18 cellular contexts compared by ENCODE assay signal in genomic region chr5:19615661-19616060, GRCh38.
"Had no signal": no experiment of that assay in that cellular context is flagged by ENCODE, and none has a peak within 500 bp of the region (broad histone marks: within the 10 kb centered on the region; RNA-seq: fewer than 3 reads in every experiment).

No MANE protein-coding gene starts in this region.

- H3K36me3 Mint-ChIP-seq: mesothelial cell of epicardium; natural killer cell treated with Interleukin-12 subunit alpha and Interleukin-12 subunit beta and Interleukin-15 and Interleukin-18, amount 100 ng/mL, for 72 hours; neural progenitor cell had no signal

- H3K4me1 Mint-ChIP-seq: mesothelial cell of epicardium, neural progenitor cell had no signal

- H3K4me2 ChIP-seq: neural progenitor cell had no signal

- H3K27ac ChIP-seq: dorsolateral prefrontal cortex, gastrocnemius medialis, heart right ventricle, neural progenitor cell, ovary, right atrium auricular region had no signal

- DNase-seq: cortex of kidney; dorsolateral prefrontal cortex; effector CD8-positive, alpha-beta T cell; gastrocnemius medialis; heart right ventricle; hypothalamus; kidney glomerular epithelial cell; nucleus accumbens; ovary; small intestine; stimulated activated CD4-positive, alpha-beta T cell treated with anti-CD3 and anti-CD28 coated beads, Interleukin-2, amount 100 ng/mL, for 48 hours; stimulated activated naive CD4-positive, alpha-beta T cell treated with Interleukin-2 at 50 U/mL for 16 hours; trophoblast cell had no signal

- ATAC-seq: esophagus mucosa; gastrocnemius medialis; heart right ventricle; natural killer cell treated with Interleukin-12 subunit alpha and Interleukin-12 subunit beta and Interleukin-15 and Interleukin-18, amount 100 ng/mL, for 72 hours had no signal

- H3K27me3 ChIP-seq: dorsolateral prefrontal cortex, gastrocnemius medialis, heart right ventricle, neural progenitor cell, ovary, right atrium auricular region had no signal

- H3K9ac ChIP-seq: neural progenitor cell had no signal

- H3K27ac Mint-ChIP-seq: mesothelial cell of epicardium; natural killer cell treated with Interleukin-12 subunit alpha and Interleukin-12 subunit beta and Interleukin-15 and Interleukin-18, amount 100 ng/mL, for 72 hours; neural progenitor cell had no signal

- H3K9me3 Mint-ChIP-seq: mesothelial cell of epicardium, neural progenitor cell had no signal

- H2AFZ ChIP-seq: neural progenitor cell had no signal

- H3K27me3 Mint-ChIP-seq: natural killer cell treated with Interleukin-12 subunit alpha and Interleukin-12 subunit beta and Interleukin-15 and Interleukin-18, amount 100 ng/mL, for 72 hours had no signal

- H3K4me3 ChIP-seq: dorsolateral prefrontal cortex, gastrocnemius medialis, heart right ventricle, neural progenitor cell, ovary, right atrium auricular region had no signal

- H3K9me3 ChIP-seq: gastrocnemius medialis, ovary, right atrium auricular region had no signal

- H3K4me3 Mint-ChIP-seq: mesothelial cell of epicardium; natural killer cell treated with Interleukin-12 subunit alpha and Interleukin-12 subunit beta and Interleukin-15 and Interleukin-18, amount 100 ng/mL, for 72 hours; neural progenitor cell had no signal

- H3K36me3 ChIP-seq: gastrocnemius medialis, heart right ventricle, neural progenitor cell, ovary, right atrium auricular region had no signal

- H3K4me1 ChIP-seq: gastrocnemius medialis, heart right ventricle, neural progenitor cell, right atrium auricular region had no signal
